ENCODE assay signal across 8 cellular contexts in the genomic region with DNA sequence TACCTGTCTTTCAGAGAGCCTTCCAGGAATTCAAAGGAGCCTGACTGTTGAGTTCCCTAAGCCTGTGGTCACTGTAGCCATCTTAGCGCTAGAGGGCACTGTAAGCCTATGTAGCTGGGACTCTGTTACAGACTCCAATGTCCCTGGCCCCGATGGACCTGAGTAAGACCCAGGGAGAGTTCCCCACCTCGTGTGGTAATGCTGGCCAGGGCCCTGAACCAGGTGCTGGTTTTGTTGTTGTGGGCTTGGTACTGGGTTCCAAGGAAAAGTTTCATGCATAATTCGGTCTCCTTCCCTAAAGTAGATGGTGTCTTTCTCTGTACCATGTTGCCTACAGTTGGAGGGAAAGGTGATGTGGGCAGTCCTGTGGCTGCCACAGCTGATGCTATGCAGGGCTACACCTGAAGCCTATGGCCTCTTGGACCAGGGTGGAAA. TPM values are rescaled to one million over a fixed set of nuclear protein-coding genes. Genes with fewer than 3 reads are reported as not detected.
DNase-seq lines count a peak whose midpoint lies in the region; ATAC-seq, FAIRE-seq and TF ChIP-seq lines count a peak whose summit lies in the region.

No MANE protein-coding gene starts in this region.

- H3K27ac ChIP-seq in liver (ENCODE audit: low read depth in 1 of 2, low read length in 2 of 2): no peak overlapping the region

- H3K4me1 ChIP-seq in liver (ENCODE audit: control insufficient read depth in 4 of 4, insufficient read depth in 4 of 4, low read length in 3 of 4): peaks cover 0 to 2% (median 0%) of the 10 kb centered on the region in 4 donors

- TF ChIP-seq RAD21 in liver (IDR thresholded peaks at IDR 0.05): peak; percentile 96 to 98

- 27% methylated on average over 4 of the region's 4 CpGs for WGBS in liver

- H3K9me3 ChIP-seq in liver (ENCODE audit: control insufficient read depth in 4 of 4, low read length in 3 of 4): peaks cover 0 to 2% (median 0%) of the 10 kb centered on the region in 4 donors

- DNase-seq in AG10803 (ENCODE audit: low read depth): peak; percentile 65
- peak; percentile 50 for DNase-seq in H54 (ENCODE audit: insufficient read length, low spot score)
- DNase-seq in NCI-H524 (lab: John Stamatoyannopoulos, UW): peak; percentile 41 to 81
- DNase-seq in activated CD4-positive, alpha-beta T cell treated with anti-CD3 and anti-CD28 coated beads for 48 hours: peak; percentile 71
- DNase-seq in dermis blood vessel endothelial cell: peak; percentile 89
- peak; percentile 29 to 57 (median 44) for DNase-seq in stimulated activated CD4-positive, alpha-beta T cell treated with anti-CD3 and anti-CD28 coated beads, TNF-alpha, amount 100 ng/mL, for 24 hours (ENCODE audit: low read depth in 3 of 3)

- no peaks in the 10 kb centered on the region for H3K27me3 ChIP-seq in liver (ENCODE audit: control insufficient read depth in 4 of 4, insufficient read depth in 4 of 4, low read length in 3 of 4)

- H3K4me3 ChIP-seq in AG10803 (ENCODE audit: low read length): no peak overlapping the region
- H3K4me3 ChIP-seq in liver (ENCODE audit: low read depth in 1 of 3, low read length in 3 of 3): no peak overlapping the region

- H3K9ac ChIP-seq in liver (ENCODE audit: low read depth in 1 of 2, low read length in 2 of 2): no peak overlapping the region

- peak; percentile 97 for TF ChIP-seq CTCF in AG10803 (conservative IDR thresholded peaks at IDR 0.05; ENCODE audit: low read length)
- TF ChIP-seq CTCF in liver (IDR thresholded peaks at IDR 0.05; ENCODE audit: low read depth, low read length, missing input control): peak; percentile 90

- no peak for ATAC-seq in GM19452 (IDR thresholded peaks at IDR 0.05; ENCODE audit: unreplicated experiment)

- peak; percentile 91 for FAIRE-seq in H54 (lab: Jason Lieb, UNC)

- no peak for TF ChIP-seq POLR2A in H54 (IDR thresholded peaks at IDR 0.05; ENCODE audit: low read depth, low read length)

- H3K36me3 ChIP-seq in liver (ENCODE audit: control insufficient read depth in 4 of 4, insufficient read depth in 3 of 4, low read depth in 1 of 4, low read length in 3 of 4): no peaks in the 10 kb centered on the region

TF ChIP-seq in liver, 16 proteins besides CTCF, POLR2A, EP300 and RAD21:
- no peak for TF ChIP-seq TAF1 (conservative IDR thresholded peaks at IDR 0.05)
- TF ChIP-seq GABPA (IDR thresholded peaks at IDR 0.05 in 1 of 2, conservative IDR thresholded peaks at IDR 0.05 in 1 of 2): no peak
- TF ChIP-seq HNF4G (IDR thresholded peaks at IDR 0.05): no peak
- TF ChIP-seq RXRA (IDR thresholded peaks at IDR 0.05): no peak
- no peak for TF ChIP-seq JUND (IDR thresholded peaks at IDR 0.05)
- TF ChIP-seq, protein P1, sequence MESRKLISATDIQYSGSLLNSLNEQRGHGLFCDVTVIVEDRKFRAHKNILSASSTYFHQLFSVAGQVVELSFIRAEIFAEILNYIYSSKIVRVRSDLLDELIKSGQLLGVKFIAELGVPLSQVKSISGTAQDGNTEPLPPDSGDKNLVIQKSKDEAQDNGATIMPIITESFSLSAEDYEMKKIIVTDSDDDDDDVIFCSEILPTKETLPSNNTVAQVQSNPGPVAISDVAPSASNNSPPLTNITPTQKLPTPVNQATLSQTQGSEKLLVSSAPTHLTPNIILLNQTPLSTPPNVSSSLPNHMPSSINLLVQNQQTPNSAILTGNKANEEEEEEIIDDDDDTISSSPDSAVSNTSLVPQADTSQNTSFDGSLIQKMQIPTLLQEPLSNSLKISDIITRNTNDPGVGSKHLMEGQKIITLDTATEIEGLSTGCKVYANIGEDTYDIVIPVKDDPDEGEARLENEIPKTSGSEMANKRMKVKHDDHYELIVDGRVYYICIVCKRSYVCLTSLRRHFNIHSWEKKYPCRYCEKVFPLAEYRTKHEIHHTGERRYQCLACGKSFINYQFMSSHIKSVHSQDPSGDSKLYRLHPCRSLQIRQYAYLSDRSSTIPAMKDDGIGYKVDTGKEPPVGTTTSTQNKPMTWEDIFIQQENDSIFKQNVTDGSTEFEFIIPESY (IDR thresholded peaks at IDR 0.05): no peak
- no peak for TF ChIP-seq YY1 (IDR thresholded peaks at IDR 0.05)
- no peak for TF ChIP-seq FOXA1 (IDR thresholded peaks at IDR 0.05)
- TF ChIP-seq SP1 (IDR thresholded peaks at IDR 0.05): no peak
- no peak for TF ChIP-seq NR2F2 (IDR thresholded peaks at IDR 0.05)
- peak in 1 of 2 donors; percentile 41 for TF ChIP-seq HNF4A (conservative IDR thresholded peaks at IDR 0.05)
- TF ChIP-seq FOXA2 (IDR thresholded peaks at IDR 0.05): peak; percentile 13
- TF ChIP-seq, protein P2, sequence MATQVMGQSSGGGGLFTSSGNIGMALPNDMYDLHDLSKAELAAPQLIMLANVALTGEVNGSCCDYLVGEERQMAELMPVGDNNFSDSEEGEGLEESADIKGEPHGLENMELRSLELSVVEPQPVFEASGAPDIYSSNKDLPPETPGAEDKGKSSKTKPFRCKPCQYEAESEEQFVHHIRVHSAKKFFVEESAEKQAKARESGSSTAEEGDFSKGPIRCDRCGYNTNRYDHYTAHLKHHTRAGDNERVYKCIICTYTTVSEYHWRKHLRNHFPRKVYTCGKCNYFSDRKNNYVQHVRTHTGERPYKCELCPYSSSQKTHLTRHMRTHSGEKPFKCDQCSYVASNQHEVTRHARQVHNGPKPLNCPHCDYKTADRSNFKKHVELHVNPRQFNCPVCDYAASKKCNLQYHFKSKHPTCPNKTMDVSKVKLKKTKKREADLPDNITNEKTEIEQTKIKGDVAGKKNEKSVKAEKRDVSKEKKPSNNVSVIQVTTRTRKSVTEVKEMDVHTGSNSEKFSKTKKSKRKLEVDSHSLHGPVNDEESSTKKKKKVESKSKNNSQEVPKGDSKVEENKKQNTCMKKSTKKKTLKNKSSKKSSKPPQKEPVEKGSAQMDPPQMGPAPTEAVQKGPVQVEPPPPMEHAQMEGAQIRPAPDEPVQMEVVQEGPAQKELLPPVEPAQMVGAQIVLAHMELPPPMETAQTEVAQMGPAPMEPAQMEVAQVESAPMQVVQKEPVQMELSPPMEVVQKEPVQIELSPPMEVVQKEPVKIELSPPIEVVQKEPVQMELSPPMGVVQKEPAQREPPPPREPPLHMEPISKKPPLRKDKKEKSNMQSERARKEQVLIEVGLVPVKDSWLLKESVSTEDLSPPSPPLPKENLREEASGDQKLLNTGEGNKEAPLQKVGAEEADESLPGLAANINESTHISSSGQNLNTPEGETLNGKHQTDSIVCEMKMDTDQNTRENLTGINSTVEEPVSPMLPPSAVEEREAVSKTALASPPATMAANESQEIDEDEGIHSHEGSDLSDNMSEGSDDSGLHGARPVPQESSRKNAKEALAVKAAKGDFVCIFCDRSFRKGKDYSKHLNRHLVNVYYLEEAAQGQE (IDR thresholded peaks at IDR 0.05): no peak
TF ChIP-seq in liver: peak in this region for 2.

RNA-seq across cellular contexts. Expression of gene CDAN1, which starts 32.4 kb away (rescaled TPM):
- total RNA-seq in dermis blood vessel endothelial cell: 12.9 and 17.0 TPM in 2 replicates
- 1 to 10 TPM; 9.4 to 9.5 TPM for total RNA-seq in liver
- polyA plus RNA-seq in liver: 1 to 10 TPM; 2.4 to 4.9 TPM
